Comparison of ENCODE assay signal across 21 cellular contexts in genomic region chr3:23981955-23982354, GRCh38. TPM values are rescaled to one million over a fixed set of nuclear protein-coding genes. Genes with fewer than 3 reads are reported as not detected.
A peak's percentile ranks its signal among the peaks of the same experiment; 100 is the strongest.
DNase-seq lines count a peak whose midpoint lies in the region; ATAC-seq, FAIRE-seq and TF ChIP-seq lines count a peak whose summit lies in the region.
"Had no signal": no experiment of that assay in that cellular context is flagged by ENCODE, and none has a peak within 500 bp of the region (broad histone marks: within the 10 kb centered on the region; RNA-seq: fewer than 3 reads in every experiment).

No MANE protein-coding gene starts in this region.

- TF ChIP-seq CTCF in left ventricle myocardium inferior (IDR thresholded peaks at IDR 0.05; ENCODE audit: borderline replicate concordance), result no peak
- TF ChIP-seq CTCF in K562 (IDR thresholded peaks at IDR 0.05 in 2 of 3, conservative IDR thresholded peaks at IDR 0.05 in 1 of 3; ENCODE audit: insufficient read depth in 2 of 3, low read depth in 1 of 3, low read length in 3 of 3), result no peak
- no peak for TF ChIP-seq CTCF in upper lobe of right lung (IDR thresholded peaks at IDR 0.05)
- TF ChIP-seq CTCF in activated CD8-positive, alpha-beta T cell treated with anti-CD3 and anti-CD28 coated beads for 36 hours (IDR thresholded peaks at IDR 0.05), result no peak
- no peak for TF ChIP-seq CTCF in Calu3 (IDR thresholded peaks at IDR 0.05; ENCODE audit: unreplicated experiment)

- no peak for TF ChIP-seq EP300 in K562 (IDR thresholded peaks at IDR 0.05; ENCODE audit: low read length)

- no TSS peak for BruUV-seq in K562 (replicated peaks; lab: Mats Ljungman, UMichigan)
- no TSS peak for BruUV-seq in Calu3 (replicated peaks; lab: Mats Ljungman, UMichigan)

- H3K27me3 Mint-ChIP-seq in activated naive CD8-positive, alpha-beta T cell treated with anti-CD3 and anti-CD28 coated beads for 36 hours, result no peaks in the 10 kb centered on the region
- no peaks in the 10 kb centered on the region for H3K27me3 Mint-ChIP-seq in activated CD8-positive, alpha-beta T cell treated with anti-CD3 and anti-CD28 coated beads for 36 hours
- no peaks in the 10 kb centered on the region for H3K27me3 Mint-ChIP-seq in Calu3 (ENCODE audit: unreplicated experiment)
- H3K27me3 Mint-ChIP-seq: progenitor cell of endocrine pancreas had no signal

- no peaks in the 10 kb centered on the region for H3K36me3 Mint-ChIP-seq in activated naive CD8-positive, alpha-beta T cell treated with anti-CD3 and anti-CD28 coated beads for 36 hours
- H3K36me3 Mint-ChIP-seq in activated CD8-positive, alpha-beta T cell treated with anti-CD3 and anti-CD28 coated beads for 36 hours (ENCODE audit: low read depth), result peaks cover 7% of the 10 kb centered on the region
- no peaks in the 10 kb centered on the region for H3K36me3 Mint-ChIP-seq in Calu3 (ENCODE audit: insufficient read depth, unreplicated experiment)

- H3K4me1 ChIP-seq in left ventricle myocardium inferior, result peaks cover 40% of the 10 kb centered on the region
- H3K4me1 ChIP-seq in K562 (replicated peaks in 1 of 2; ENCODE audit: control insufficient read depth in 2 of 2, insufficient read depth in 2 of 2, low read length in 2 of 2), result peaks cover 0 to 7% of the 10 kb centered on the region in 2 experiments; a peak in 1 of 5 replicates
- H3K4me1 ChIP-seq in upper lobe of right lung, result no peaks in the 10 kb centered on the region
- H3K4me1 ChIP-seq: spleen had no signal

- H3K27ac ChIP-seq in left ventricle myocardium inferior (replicated peaks) (no peak overlapping the region), K562 (ENCODE audit: extremely low read depth, low read depth, low read length) (no peak overlapping the region), upper lobe of right lung (no peak overlapping the region)
- H3K27ac ChIP-seq: C4-2B, spleen had no signal

- TF ChIP-seq POLR2A in K562 (conservative IDR thresholded peaks at IDR 0.05), result no peak

- H3K9me3 Mint-ChIP-seq in activated naive CD8-positive, alpha-beta T cell treated with anti-CD3 and anti-CD28 coated beads for 36 hours, result no peaks in the 10 kb centered on the region
- no peaks in the 10 kb centered on the region for H3K9me3 Mint-ChIP-seq in activated CD8-positive, alpha-beta T cell treated with anti-CD3 and anti-CD28 coated beads for 36 hours
- H3K9me3 Mint-ChIP-seq in Calu3 (ENCODE audit: low read depth, unreplicated experiment), result no peaks in the 10 kb centered on the region

- no peaks in the 10 kb centered on the region for H3K9me1 ChIP-seq in K562 (ENCODE audit: control insufficient read depth, insufficient read depth, low read length)

- no peaks in the 10 kb centered on the region for H4K20me1 ChIP-seq in K562 (replicated peaks; ENCODE audit: control insufficient read depth, insufficient read depth, low read length)

- no peak overlapping the region for H3K4me2 ChIP-seq in K562 (ENCODE audit: insufficient read depth, low read length)

- in situ Hi-C loops in K562 (cut with MboI), result no loop called here

- 20% methylated on average over 3 of the region's 5 CpGs for WGBS in K562 (ENCODE audit: insufficient coverage, low coverage, missing lambda C conversion rate)

- H3K4me3 Mint-ChIP-seq in activated naive CD8-positive, alpha-beta T cell treated with anti-CD3 and anti-CD28 coated beads for 36 hours, result no peak overlapping the region
- H3K4me3 Mint-ChIP-seq in activated CD8-positive, alpha-beta T cell treated with anti-CD3 and anti-CD28 coated beads for 36 hours, result no peak overlapping the region
- H3K4me3 Mint-ChIP-seq in Calu3 (ENCODE audit: low read depth, unreplicated experiment), result no peak overlapping the region
- H3K4me3 Mint-ChIP-seq: neural crest cell had no signal

- H3K27me3 ChIP-seq in left ventricle myocardium inferior (ENCODE audit: low read depth) (no peaks in the 10 kb centered on the region), K562 (ENCODE audit: control insufficient read depth in 2 of 2, insufficient read depth in 2 of 2, low read length in 2 of 2) (peaks cover 0 to 4% of the 10 kb centered on the region in 2 experiments; a peak in 1 of 5 replicates), upper lobe of right lung (no peaks in the 10 kb centered on the region)
- H3K27me3 ChIP-seq: spleen had no signal

- H3K4me3 ChIP-seq in left ventricle myocardium inferior (no peak overlapping the region), K562 (no peak overlapping the region), upper lobe of right lung (no peak overlapping the region)
- H3K4me3 ChIP-seq: spleen had no signal

- H3K79me2 ChIP-seq in K562 (ENCODE audit: control insufficient read depth, insufficient read depth, low read length), result no peaks in the 10 kb centered on the region

- peaks cover 9% of the 10 kb centered on the region for H3K4me1 Mint-ChIP-seq in activated naive CD8-positive, alpha-beta T cell treated with anti-CD3 and anti-CD28 coated beads for 36 hours
- H3K4me1 Mint-ChIP-seq in activated CD8-positive, alpha-beta T cell treated with anti-CD3 and anti-CD28 coated beads for 36 hours (ENCODE audit: low read depth), result peaks cover 6% of the 10 kb centered on the region
- no peaks in the 10 kb centered on the region for H3K4me1 Mint-ChIP-seq in Calu3 (ENCODE audit: low read depth, unreplicated experiment)

- ATAC-seq in Right ventricle myocardium superior (ENCODE audit: poor library complexity) (peak; percentile 36), K562 (peak; percentile 65), left colon (peak; percentile 49), upper lobe of right lung (peak; percentile 33)
- no peak for ATAC-seq in activated CD8-positive, alpha-beta T cell treated with anti-CD3 and anti-CD28 coated beads for 36 hours

- H3K36me3 ChIP-seq in left ventricle myocardium inferior (peaks cover 20% of the 10 kb centered on the region), K562 (ENCODE audit: control insufficient read depth, insufficient read depth, low read length) (no peaks in the 10 kb centered on the region), upper lobe of right lung (peaks cover 18% of the 10 kb centered on the region)

- CTCF ChIA-PET in K562 (lab: Yijun Ruan, JAX; ENCODE audit: low intra/inter-chr PET ratio) (no interaction called here), Calu3 (lab: Charles Lee) (interaction anchor here (0.5 kb wide), 1 partner anchor 830 kb away, joined by 7 read pairs; no protein-coding TSS in a partner anchor)
- CTCF ChIA-PET in activated CD8-positive, alpha-beta T cell treated with anti-CD3 and anti-CD28 coated beads for 36 hours (lab: Charles Lee), result interaction anchor here (2.3 kb wide), 1 partner anchor 17 kb away, joined by 7 read pairs; no protein-coding TSS in a partner anchor

- H3K9me3 ChIP-seq in left ventricle myocardium inferior (replicated peaks), result no peaks in the 10 kb centered on the region
- H3K9me3 ChIP-seq in K562 (replicated peaks; ENCODE audit: control insufficient read depth, insufficient read depth, low read depth, low read length), result no peaks in the 10 kb centered on the region
- no peaks in the 10 kb centered on the region for H3K9me3 ChIP-seq in upper lobe of right lung
- H3K9me3 ChIP-seq: spleen had no signal

- H2AFZ ChIP-seq in K562 (ENCODE audit: low read depth, low read length), result no peak overlapping the region

- no peak for FAIRE-seq in K562 (lab: Jason Lieb, UNC)
- FAIRE-seq: islet of Langerhans had no signal

- POLR2A ChIA-PET in K562 (lab: Yijun Ruan, JAX), result interaction anchor here (2.3 kb wide), 1 partner anchor 65 kb away, joined by 7 read pairs; the partner anchor contains the start of genes NKIRAS1 and RPL15
- POLR2A ChIA-PET in activated CD8-positive, alpha-beta T cell treated with anti-CD3 and anti-CD28 coated beads for 36 hours (lab: Charles Lee), result no interaction called here

- TF ChIP-seq RAD21 in K562 (CRISPR knock-in tag; conservative IDR thresholded peaks at IDR 0.05 in 1 of 2, IDR thresholded peaks at IDR 0.05 in 1 of 2), result no peak

- no peak overlapping the region for H3K9ac ChIP-seq in K562 (ENCODE audit: insufficient read depth in 1 of 2, low read depth in 2 of 2, low read length in 2 of 2)

- intact Hi-C loops in Right ventricle myocardium superior (cut with DNase I) (no loop called here), left ventricle myocardium inferior (cut with micrococcal nuclease) (no loop called here), K562 (cut with micrococcal nuclease) (no loop called here), left colon (cut with DNase I, micrococcal nuclease) (no loop called here), upper lobe of right lung (cut with DNase I) (no loop called here), Calu3 (cut with micrococcal nuclease; ENCODE audit: unreplicated experiment) (no loop called here)
- intact Hi-C loops in activated CD8-positive, alpha-beta T cell treated with anti-CD3 and anti-CD28 coated beads for 36 hours (cut with micrococcal nuclease), result no loop called here

- DNase-seq in Right ventricle myocardium superior, result no peak
- no peak for DNase-seq in left ventricle myocardium inferior
- no peak for DNase-seq in K562 (ENCODE audit: extremely low read depth in 1 of 4, low spot score in 3 of 4)
- no peak for DNase-seq in left colon
- DNase-seq in upper lobe of right lung, result no peak
- no peak for DNase-seq in activated naive CD8-positive, alpha-beta T cell treated with anti-CD3 and anti-CD28 coated beads for 36 hours
- DNase-seq in activated CD8-positive, alpha-beta T cell treated with anti-CD3 and anti-CD28 coated beads for 36 hours, result no peak
- no peak for DNase-seq in Calu3
- DNase-seq: ACHN; activated CD4-positive, alpha-beta T cell treated with anti-CD3 and anti-CD28 coated beads, Interleukin-2, amount 50 U/mL, for 4 hours; amniotic stem cell; effector CD4-positive, alpha-beta T cell; Kasumi-1; midbrain; NCI-H1092; NCI-H2081; spleen had no signal

- no peak overlapping the region for H3K27ac Mint-ChIP-seq in activated naive CD8-positive, alpha-beta T cell treated with anti-CD3 and anti-CD28 coated beads for 36 hours
- H3K27ac Mint-ChIP-seq in activated CD8-positive, alpha-beta T cell treated with anti-CD3 and anti-CD28 coated beads for 36 hours, result no peak overlapping the region
- no peak overlapping the region for H3K27ac Mint-ChIP-seq in Calu3 (ENCODE audit: unreplicated experiment)
- H3K27ac Mint-ChIP-seq: progenitor cell of endocrine pancreas had no signal

RNA-seq across cellular contexts. Expression of gene NR1D2, which starts 36.9 kb away (rescaled TPM):
- 47.1 TPM for total RNA-seq in Right ventricle myocardium superior
- 43.5 TPM for total RNA-seq in left ventricle myocardium inferior
- 2.5 and 9.3 TPM in 2 replicates for total RNA-seq in K562 (2011; cell fraction: chromatin; rRNA removed; ENCODE audit: low replicate concordance)
- total RNA-seq in K562 (2011; cell fraction: nucleolus; rRNA removed), result 1.5 and 1.7 TPM in 2 replicates
- total RNA-seq in K562 (2011; cell fraction: nucleoplasm; rRNA removed), result 2.7 and 3.3 TPM in 2 replicates
- 2.6 and 2.9 TPM in 2 replicates for total RNA-seq in K562 (2014; rRNA removed)
- total RNA-seq in K562 (2014; rRNA removed; fragmentation: Illumina TruSeq; extraction: Trizol), result 4.8 and 5.7 TPM in 2 replicates
- total RNA-seq in K562 (2015; rRNA removed; fragmentation: Illumina TruSeq; extraction: Trizol), result 3.2 and 3.6 TPM in 2 replicates
- total RNA-seq in K562 (2021), result 4.2 and 5.5 TPM in 2 replicates
- 1.6 and 2.5 TPM in 2 replicates for polyA plus RNA-seq in K562 (2011; rRNA removed)
- polyA plus RNA-seq in K562 (2011; cell fraction: cytosol; rRNA removed), result 0.51 and 0.77 TPM in 2 replicates
- 0.67 and 1.1 TPM in 2 replicates for polyA plus RNA-seq in K562 (2011; cell fraction: nucleus; rRNA removed)
- 1.9 and 2.7 TPM in 2 replicates for polyA plus RNA-seq in K562 (2012)
- polyA plus RNA-seq in K562 (2014; fragmentation: Illumina TruSeq; extraction: Trizol), result 3.2 and 3.3 TPM in 2 replicates
- polyA plus RNA-seq in K562 (2014; fragmentation: Nextera tagmentation; extraction: Ambion mirVana), result 1 to 10 TPM; 1.2 TPM
- polyA plus RNA-seq in K562 (2014; rRNA removed), result 1.3 and 2.2 TPM in 2 replicates
- 11.3 and 12.5 TPM in 2 replicates for polyA minus RNA-seq in K562 (2011; rRNA and poly(A)+ RNA removed)
- polyA minus RNA-seq in K562 (2011; cell fraction: cytosol; rRNA and poly(A)+ RNA removed), result 3.2 and 3.5 TPM in 2 replicates
- 1.3 and 2.7 TPM in 2 replicates for polyA minus RNA-seq in K562 (2011; cell fraction: nucleus; rRNA and poly(A)+ RNA removed)
- 10 to 100 TPM; 23.1 to 29.4 TPM for total RNA-seq in left colon
- total RNA-seq in upper lobe of right lung, result 62.1 TPM
- total RNA-seq in activated naive CD8-positive, alpha-beta T cell treated with anti-CD3 and anti-CD28 coated beads for 36 hours, result 1 to 10 TPM; 4.8 to 5.0 TPM
- total RNA-seq in activated CD8-positive, alpha-beta T cell treated with anti-CD3 and anti-CD28 coated beads for 36 hours, result 1 to 10 TPM; 3.6 to 4.0 TPM
- total RNA-seq in Calu3 (2022), result 15.8 and 18.9 TPM in 2 replicates
